ENCODE assay signal across 21 cellular contexts in the genomic region with DNA sequence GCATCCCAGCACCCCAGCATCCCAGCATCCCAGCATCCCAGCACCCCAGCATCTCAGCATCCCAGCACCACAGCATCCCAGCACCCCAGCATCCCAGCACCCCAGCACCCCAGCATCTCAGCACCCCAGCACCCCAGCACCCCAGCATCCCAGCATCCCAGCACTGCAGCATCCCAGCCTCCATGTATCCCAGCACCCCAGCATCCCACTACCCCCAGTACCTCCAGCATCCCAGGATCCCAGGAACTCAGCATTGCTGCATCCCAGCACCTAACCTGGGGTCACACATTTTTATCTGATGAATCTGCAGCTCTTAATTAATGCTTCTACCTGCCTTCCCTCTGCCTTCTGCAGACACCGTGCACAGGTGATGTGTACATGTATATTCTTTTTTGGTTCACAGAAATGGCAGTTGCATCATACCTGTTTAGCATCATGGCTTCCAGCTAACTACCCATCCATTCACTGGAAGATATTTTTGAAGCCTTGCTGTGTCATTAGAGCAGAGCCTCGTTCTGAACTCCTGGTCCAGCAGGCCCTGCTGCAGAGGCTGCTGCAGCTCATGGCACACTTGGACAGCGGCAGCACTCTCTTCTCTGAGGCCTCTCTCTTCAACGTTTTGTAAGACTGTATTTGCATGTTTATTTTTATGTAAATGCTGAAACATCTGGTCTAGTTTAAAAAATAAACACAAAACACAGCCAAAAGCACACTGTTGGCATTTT. TPM values are rescaled to one million over a fixed set of nuclear protein-coding genes. Genes with fewer than 3 reads are reported as not detected.
DNase-seq lines count a peak whose midpoint lies in the region; ATAC-seq and TF ChIP-seq lines count a peak whose summit lies in the region.
"Had no signal": no experiment of that assay in that cellular context is flagged by ENCODE, and none has a peak within 500 bp of the region (broad histone marks: within the 10 kb centered on the region; RNA-seq: fewer than 3 reads in every experiment).

No MANE protein-coding gene starts in this region.

- H2AFZ ChIP-seq in PC-3 (ENCODE audit: low read length): no peak overlapping the region

- no peak for ATAC-seq in PC-3
- ATAC-seq: CD8-positive, alpha-beta T cell; Panc1 had no signal

- no peak overlapping the region for H3K9ac ChIP-seq in adipocyte (ENCODE audit: low read length)
- H3K9ac ChIP-seq in PC-3 (ENCODE audit: low read length): no peak overlapping the region

- intact Hi-C loops in posterior vena cava (cut with DNase I): loop anchor here in 1 of 2 donors (10.0 kb wide), 1 partner anchor 178 kb away; no protein-coding TSS in a partner anchor
- intact Hi-C loops in PC-3 (cut with micrococcal nuclease): no loop called here

- CTCF ChIA-PET in PC-3 (lab: Charles Lee): no interaction called here

- H3K27me3 ChIP-seq in H7 (ENCODE audit: control insufficient read depth, insufficient read depth, low read length) (no peaks in the 10 kb centered on the region; the same call in 1 of the 2 replicates), adipocyte (replicated peaks; ENCODE audit: control insufficient read depth, insufficient read depth, low read length) (peaks cover 46% of the 10 kb centered on the region), PC-3 (ENCODE audit: low read length) (peaks cover 42% of the 10 kb centered on the region)

- H3K9me3 ChIP-seq in adipocyte (ENCODE audit: control insufficient read depth, low read length) (peaks cover 3% of the 10 kb centered on the region), PC-3 (ENCODE audit: low read length) (no peaks in the 10 kb centered on the region)
- H3K9me3 ChIP-seq: MG63 had no signal

- H4K20me1 ChIP-seq in PC-3 (ENCODE audit: low read length): no peaks in the 10 kb centered on the region

- DNase-seq in H7 (peak; percentile 50), adipocyte (ENCODE audit: low read depth) (peak; percentile 42), islet precursor cell (peak; percentile 42), posterior vena cava (ENCODE audit: low spot score) (peak; percentile 42), PC-3 (no peak), SIG-M5 (lab: John Stamatoyannopoulos, UW) (no peak), NCI-H446 (lab: John Stamatoyannopoulos, UW) (no peak)
- DNase-seq: C1 segment of cervical spinal cord; Calu3; CD8-positive, alpha-beta T cell; DMS153; GOT3; Kasumi-1; MG63; NCI-H1436; NCI-H187 treated with DMSO at 0.1 percent for 48 hours; NCI-H2107; NCI-H510A treated with DMSO at 0.1 percent for 48 hours; NCI-H774; NK-92 treated with Interleukin-12 subunit alpha and Interleukin-12 subunit beta, amount 100 ng/mL, for 24 hours had no signal

- POLR2A ChIA-PET in PC-3 (lab: Charles Lee; ENCODE audit: unreplicated experiment): no interaction called here

- no peaks in the 10 kb centered on the region for H3K36me3 ChIP-seq in H7 (replicated peaks; ENCODE audit: control insufficient read depth, insufficient read depth, low read length)
- H3K36me3 ChIP-seq in adipocyte (ENCODE audit: control insufficient read depth, insufficient read depth, low read length, severe bottlenecking): no peaks in the 10 kb centered on the region
- no peaks in the 10 kb centered on the region for H3K36me3 ChIP-seq in PC-3 (ENCODE audit: low read depth, low read length)
- H3K36me3 ChIP-seq: MG63 had no signal

- H3K27ac ChIP-seq in PC-3 (ENCODE audit: low read length): no peak overlapping the region

- no peaks in the 10 kb centered on the region for H3K9me2 ChIP-seq in PC-3 (replicated peaks; ENCODE audit: low read length)

- H3K4me3 ChIP-seq in H7 (ENCODE audit: insufficient read depth, low read depth, low read length): no peak overlapping the region
- H3K4me3 ChIP-seq in adipocyte (ENCODE audit: low read length): no peak overlapping the region
- H3K4me3 ChIP-seq in PC-3 (ENCODE audit: low read length): no peak overlapping the region
- H3K4me3 ChIP-seq: MG63 had no signal

- no TSS peak for BruUV-seq in PC-3 (replicated peaks; lab: Mats Ljungman, UMichigan)

- no peak for TF ChIP-seq CTCF in PC-3 (conservative IDR thresholded peaks at IDR 0.05; ENCODE audit: low read depth, low read length)

- no peaks in the 10 kb centered on the region for H3K4me1 ChIP-seq in adipocyte (ENCODE audit: control insufficient read depth, insufficient read depth, low read length)
- H3K4me1 ChIP-seq in PC-3 (ENCODE audit: insufficient read depth, low read length): no peaks in the 10 kb centered on the region

- H3F3A ChIP-seq in PC-3 (ENCODE audit: low read length, unreplicated experiment): no peaks in the 10 kb centered on the region

- no peaks in the 10 kb centered on the region for H3K79me2 ChIP-seq in PC-3 (ENCODE audit: low read length)

- no peak overlapping the region for H3K4me2 ChIP-seq in PC-3 (ENCODE audit: low read length)

RNA-seq across cellular contexts. Expression of a gene that starts 4.6 kb away (rescaled TPM):
- total RNA-seq in H7 (2014; rRNA removed; shearing (Covaris generic)): 0.59 and 0.70 TPM in 2 replicates
- total RNA-seq in posterior vena cava (under 1 TPM; 0.14 to 0.81 TPM), PC-3 (2014; rRNA removed) (0.04 TPM in 1 of 2 replicates, not detected in the other)
- total RNA-seq: Calu3; CD8-positive, alpha-beta T cell had no signal

Comparison
In these comparisons a context has a peak if more than half of its experiments do, and no peak if none do; other contexts are left out.
1. DNase-seq: peak in H7 (single experiment), adipocyte (single experiment), islet precursor cell (single experiment) and posterior vena cava (single experiment); none in PC-3 (single experiment), SIG-M5 (single experiment) and NCI-H446 (0 of 2).